In the genomic region with DNA sequence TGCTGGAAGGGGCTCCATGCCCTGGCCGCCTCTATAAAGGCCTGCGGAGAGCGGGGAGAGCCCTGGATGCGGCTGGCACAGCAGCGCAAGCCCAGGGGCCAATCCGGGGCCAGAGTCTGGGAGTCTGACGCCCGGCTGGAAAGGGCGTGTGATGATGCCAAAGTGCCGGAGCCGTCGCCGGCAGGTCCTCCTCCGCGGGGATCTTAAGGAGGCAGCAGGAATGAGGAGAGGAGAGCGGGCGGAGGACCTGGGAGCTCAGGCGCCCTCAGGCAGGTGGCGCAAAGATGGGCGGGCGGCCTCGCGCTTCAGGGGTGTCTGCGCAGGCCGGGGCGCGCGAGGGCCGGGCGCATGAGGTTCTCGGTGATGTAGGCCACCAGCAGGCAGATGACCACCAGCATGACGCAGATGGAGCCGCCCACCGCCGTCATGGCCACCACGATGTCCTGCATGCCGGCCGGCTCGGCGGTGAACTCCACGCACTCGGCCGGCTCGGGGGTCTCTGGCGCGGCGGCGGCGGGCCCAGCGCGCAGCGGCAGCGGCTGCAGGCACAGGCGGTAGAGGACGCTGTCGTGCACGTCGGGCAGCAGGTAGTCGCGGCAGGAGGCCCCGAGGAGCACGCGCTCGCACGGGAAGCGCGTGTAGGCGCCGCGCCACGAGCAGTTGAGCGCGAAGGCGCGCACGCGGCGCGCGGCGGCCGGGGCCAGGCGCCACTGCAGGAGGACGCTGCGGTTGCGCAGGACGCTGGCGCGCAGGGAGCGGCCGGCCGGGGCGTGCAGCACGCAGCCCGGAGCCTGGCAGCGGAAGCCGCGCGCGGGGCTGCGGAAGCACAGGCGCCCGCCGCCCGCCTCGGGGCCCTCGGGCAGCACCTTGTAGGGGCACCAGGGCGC, we compare ENCODE assay signal across 9 cellular contexts. TPM values are rescaled to one million over a fixed set of nuclear protein-coding genes. Genes with fewer than 3 reads are reported as not detected.
A peak's percentile ranks its signal among the peaks of the same experiment; 100 is the strongest.
DNase-seq lines count a peak whose midpoint lies in the region; ATAC-seq and TF ChIP-seq lines count a peak whose summit lies in the region.
"Had no signal": no experiment of that assay in that cellular context is flagged by ENCODE, and none has a peak within 500 bp of the region (broad histone marks: within the 10 kb centered on the region; RNA-seq: fewer than 3 reads in every experiment).

No MANE protein-coding gene starts in this region.

- no peaks in the 10 kb centered on the region for H3K79me2 ChIP-seq in DOHH2 (ENCODE audit: control insufficient read depth, low read length)

- 0 out of 2 replicates have a peak, but pooled peaks cover 3% of the 10 kb centered on the region for H4K20me1 ChIP-seq in DOHH2 (ENCODE audit: control insufficient read depth, insufficient read depth, low read depth, low read length)

- H3K4me3 Mint-ChIP-seq in activated naive CD8-positive, alpha-beta T cell treated with anti-CD3 and anti-CD28 coated beads, Interleukin-2, amount 10 ng/mL, durations not matched to agents 7 days and 5 days: peak overlapping the region; percentile 78

- H3K9ac ChIP-seq in iPS-15b (ENCODE audit: low read depth, low read length) (peak overlapping the region; percentile 24), subcutaneous abdominal adipose tissue (ENCODE audit: low read length in 5 of 5) (no peak overlapping the region)

- H3K27me3 ChIP-seq in DOHH2 (ENCODE audit: control insufficient read depth, low read length): peaks cover 53% of the 10 kb centered on the region
- H3K27me3 ChIP-seq in iPS-15b (ENCODE audit: control insufficient read depth, insufficient read depth, low read length): peaks cover 40% of the 10 kb centered on the region
- H3K27me3 ChIP-seq in subcutaneous abdominal adipose tissue (ENCODE audit: control insufficient read depth in 5 of 5, insufficient read depth in 4 of 5, low read length in 5 of 5): peaks cover 35 to 60% (median 42%) of the 10 kb centered on the region in 5 donors

- peak; percentile 32 for DNase-seq in MV-4-11 (lab: John Stamatoyannopoulos, UW)
- DNase-seq in activated naive CD8-positive, alpha-beta T cell treated with anti-CD3 and anti-CD28 coated beads, Interleukin-2, amount 10 ng/mL, durations not matched to agents 7 days and 5 days: peak; percentile 71
- no peak for DNase-seq in SK-N-DZ (ENCODE audit: low spot score)
- no peak for DNase-seq in NCI-H1092 (lab: John Stamatoyannopoulos, UW)

- H3K9me2 ChIP-seq in DOHH2 (replicated peaks; ENCODE audit: control insufficient read depth, low read length): no peaks in the 10 kb centered on the region

- H3K4me2 ChIP-seq in DOHH2 (ENCODE audit: low read length): peak overlapping the region; percentile 36; the same call in 1 of the 2 replicates

- H3K36me3 ChIP-seq in DOHH2 (ENCODE audit: control insufficient read depth, low read length) (no peaks in the 10 kb centered on the region), iPS-15b (ENCODE audit: control insufficient read depth, insufficient read depth, low read length) (no peaks in the 10 kb centered on the region), subcutaneous abdominal adipose tissue (ENCODE audit: control insufficient read depth in 5 of 5, insufficient read depth in 5 of 5, low read length in 5 of 5) (no peaks in the 10 kb centered on the region)

- H3K9me3 ChIP-seq in DOHH2 (ENCODE audit: control insufficient read depth, insufficient read depth, low read length) (no peaks in the 10 kb centered on the region), iPS-15b (ENCODE audit: control insufficient read depth, insufficient read depth, low read length) (no peaks in the 10 kb centered on the region), subcutaneous abdominal adipose tissue (ENCODE audit: control insufficient read depth in 5 of 5, low read length in 5 of 5) (no peaks in the 10 kb centered on the region)

- peaks cover 9% of the 10 kb centered on the region for H3K27me3 Mint-ChIP-seq in activated naive CD8-positive, alpha-beta T cell treated with anti-CD3 and anti-CD28 coated beads, Interleukin-2, amount 10 ng/mL, durations not matched to agents 7 days and 5 days

- peak; percentile 55 for ATAC-seq in activated naive CD8-positive, alpha-beta T cell treated with anti-CD3 and anti-CD28 coated beads, Interleukin-2, amount 10 ng/mL, durations not matched to agents 7 days and 5 days (ENCODE audit: low read depth)
- ATAC-seq in HG03039 (IDR thresholded peaks at IDR 0.05; ENCODE audit: unreplicated experiment): no peak

- no peaks in the 10 kb centered on the region for H3K36me3 Mint-ChIP-seq in activated naive CD8-positive, alpha-beta T cell treated with anti-CD3 and anti-CD28 coated beads, Interleukin-2, amount 10 ng/mL, durations not matched to agents 7 days and 5 days

- H3K4me1 Mint-ChIP-seq in activated naive CD8-positive, alpha-beta T cell treated with anti-CD3 and anti-CD28 coated beads, Interleukin-2, amount 10 ng/mL, durations not matched to agents 7 days and 5 days: peaks cover 4% of the 10 kb centered on the region

- no peak for TF ChIP-seq CTCF in DOHH2 (IDR thresholded peaks at IDR 0.05; ENCODE audit: low read depth, low read length, poor library complexity, severe bottlenecking)

- H3K4me1 ChIP-seq in DOHH2 (ENCODE audit: control insufficient read depth, low read length) (peaks cover 25% of the 10 kb centered on the region), iPS-15b (ENCODE audit: control insufficient read depth, insufficient read depth, low read length) (peaks cover 3% of the 10 kb centered on the region), subcutaneous abdominal adipose tissue (ENCODE audit: control insufficient read depth in 5 of 5, insufficient read depth in 5 of 5, low read length in 5 of 5) (peaks cover 0 to 24% (median 14%) of the 10 kb centered on the region in 5 donors)

- H3F3A ChIP-seq in DOHH2 (ENCODE audit: control insufficient read depth, insufficient read depth): no peaks in the 10 kb centered on the region; the same call in 1 of the 2 replicates

- H3K4me3 ChIP-seq in DOHH2 (ENCODE audit: low read length) (no peak overlapping the region), iPS-15b (ENCODE audit: low read depth, low read length) (peak overlapping the region; percentile 32), subcutaneous abdominal adipose tissue (ENCODE audit: low read depth in 1 of 5, low read length in 5 of 5) (peak overlapping the region in 3 of 5 donors; percentile 34 to 61 (median 36))

- H3K27ac ChIP-seq in DOHH2 (ENCODE audit: low read depth, low read length): no peak overlapping the region
- no peak overlapping the region for H3K27ac ChIP-seq in subcutaneous abdominal adipose tissue (ENCODE audit: low read depth, low read length)

- no peaks in the 10 kb centered on the region for H3K9me3 Mint-ChIP-seq in activated naive CD8-positive, alpha-beta T cell treated with anti-CD3 and anti-CD28 coated beads, Interleukin-2, amount 10 ng/mL, durations not matched to agents 7 days and 5 days

- POLR2A ChIA-PET in activated naive CD8-positive, alpha-beta T cell treated with anti-CD3 and anti-CD28 coated beads, Interleukin-2, amount 10 ng/mL, durations not matched to agents 7 days and 5 days (lab: Charles Lee): no interaction called here

- peak overlapping the region; percentile 71 for H3K27ac Mint-ChIP-seq in activated naive CD8-positive, alpha-beta T cell treated with anti-CD3 and anti-CD28 coated beads, Interleukin-2, amount 10 ng/mL, durations not matched to agents 7 days and 5 days

RNA-seq across cellular contexts. Expression of a gene that starts 0.7 kb away (rescaled TPM):
- 1 to 10 TPM; 4.4 to 4.6 TPM for total RNA-seq in activated naive CD8-positive, alpha-beta T cell treated with anti-CD3 and anti-CD28 coated beads, Interleukin-2, amount 10 ng/mL, durations not matched to agents 7 days and 5 days
- 8.9 and 9.8 TPM in 2 replicates for polyA plus RNA-seq in SK-N-DZ (2014; cell fraction: cytosol; rRNA removed)
- polyA plus RNA-seq in SK-N-DZ (2014; cell fraction: nucleus; rRNA removed): 2.3 and 3.7 TPM in 2 replicates

RNA-seq across cellular contexts. Expression of a gene that starts 16.0 kb away (rescaled TPM):
- total RNA-seq in activated naive CD8-positive, alpha-beta T cell treated with anti-CD3 and anti-CD28 coated beads, Interleukin-2, amount 10 ng/mL, durations not matched to agents 7 days and 5 days: 10 to 100 TPM; 72.6 to 75.2 TPM
- polyA plus RNA-seq in SK-N-DZ (2014; cell fraction: cytosol; rRNA removed): 11.4 and 23.4 TPM in 2 replicates
- polyA plus RNA-seq in SK-N-DZ (2014; cell fraction: nucleus; rRNA removed): 256 and 330 TPM in 2 replicates

RNA-seq across cellular contexts. Expression of a gene that starts 24.6 kb away (rescaled TPM):
- total RNA-seq in activated naive CD8-positive, alpha-beta T cell treated with anti-CD3 and anti-CD28 coated beads, Interleukin-2, amount 10 ng/mL, durations not matched to agents 7 days and 5 days: 100 to 1,000 TPM; 118 TPM
- 44.7 and 45.3 TPM in 2 replicates for polyA plus RNA-seq in SK-N-DZ (2014; cell fraction: cytosol; rRNA removed)
- polyA plus RNA-seq in SK-N-DZ (2014; cell fraction: nucleus; rRNA removed): 42.9 and 49.5 TPM in 2 replicates

RNA-seq across cellular contexts. Expression of a gene that starts 32.7 kb away (rescaled TPM):
- total RNA-seq in activated naive CD8-positive, alpha-beta T cell treated with anti-CD3 and anti-CD28 coated beads, Interleukin-2, amount 10 ng/mL, durations not matched to agents 7 days and 5 days: 1 to 10 TPM; 5.2 to 6.7 TPM
- polyA plus RNA-seq in SK-N-DZ (2014; cell fraction: cytosol; rRNA removed): 0.24 and 0.73 TPM in 2 replicates
- 12.9 and 25.9 TPM in 2 replicates for polyA plus RNA-seq in SK-N-DZ (2014; cell fraction: nucleus; rRNA removed)

RNA-seq across cellular contexts. Expression of a gene that starts 58.8 kb away (rescaled TPM):
- 1 to 10 TPM; 1.2 to 1.9 TPM for total RNA-seq in activated naive CD8-positive, alpha-beta T cell treated with anti-CD3 and anti-CD28 coated beads, Interleukin-2, amount 10 ng/mL, durations not matched to agents 7 days and 5 days
- 3.2 and 10.5 TPM in 2 replicates for polyA plus RNA-seq in SK-N-DZ (2014; cell fraction: cytosol; rRNA removed)
- 21.7 and 25.4 TPM in 2 replicates for polyA plus RNA-seq in SK-N-DZ (2014; cell fraction: nucleus; rRNA removed)
- total RNA-seq: mononuclear cell had no signal

Comparison
In these comparisons a context has a peak if more than half of its experiments do, and no peak if none do; other contexts are left out.
1. DNase-seq: peak in MV-4-11 (single experiment) and activated naive CD8-positive, alpha-beta T cell treated with anti-CD3 and anti-CD28 coated beads, Interleukin-2, amount 10 ng/mL, durations not matched to agents 7 days and 5 days (single experiment); none in SK-N-DZ (single experiment) and NCI-H1092 (single experiment).